10 cellular contexts compared by ENCODE assay signal in the genomic region with DNA sequence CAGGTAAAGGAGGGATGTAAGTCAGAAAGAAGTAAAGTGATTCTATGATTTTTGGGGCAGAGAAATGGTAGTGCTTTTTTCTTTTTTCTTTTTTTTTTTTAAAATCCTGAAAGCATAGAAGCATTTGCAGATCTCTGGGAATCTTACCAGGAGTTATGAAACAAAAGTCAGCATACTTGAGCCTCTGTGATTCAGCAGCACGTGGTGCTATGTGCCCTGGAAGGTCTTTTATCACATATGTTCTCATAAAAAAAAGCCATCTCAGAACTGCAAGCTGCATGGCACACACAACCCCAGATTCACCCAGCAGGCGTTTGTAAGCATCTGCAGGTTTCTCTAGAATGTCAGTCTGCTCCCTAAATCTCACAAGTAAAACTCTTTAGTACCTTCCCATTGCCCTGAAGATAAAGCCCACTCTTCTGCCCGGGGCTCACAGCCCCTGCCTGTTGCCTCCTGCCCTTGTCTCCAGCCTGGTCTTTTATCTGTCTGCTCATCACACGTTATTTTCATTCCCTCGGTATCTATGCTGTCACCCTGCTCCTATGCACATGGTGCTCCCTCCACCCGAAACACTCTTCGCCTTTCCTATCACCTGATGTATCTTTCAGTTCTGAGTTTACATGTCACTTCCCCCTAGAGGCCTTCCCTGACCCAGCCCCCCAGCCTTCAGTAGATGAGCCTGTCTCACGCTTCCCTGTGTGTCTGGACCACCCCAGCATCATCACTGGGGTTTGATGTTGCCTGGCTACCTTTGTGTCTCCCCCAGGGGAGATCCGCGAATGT.
DNase-seq lines count a peak whose midpoint lies in the region; TF ChIP-seq lines count a peak whose summit lies in the region.
"Had no signal": no experiment of that assay in that cellular context is flagged by ENCODE, and none has a peak within 500 bp of the region (broad histone marks: within the 10 kb centered on the region; RNA-seq: fewer than 3 reads in every experiment).

No MANE protein-coding gene starts in this region.

- H3K9ac ChIP-seq in GM23248: peak overlapping the region; percentile 45; the same call in 1 of the 2 replicates
- H3K9ac ChIP-seq in mesenchymal stem cell (ENCODE audit: low read length): peak overlapping the region; percentile 72
- no peak overlapping the region for H3K9ac ChIP-seq in Karpas-422 (ENCODE audit: low read length)

- H3K9me2 ChIP-seq in GM23248 (ENCODE audit: insufficient read depth) (no peaks in the 10 kb centered on the region), Karpas-422 (replicated peaks; ENCODE audit: insufficient read depth, low read length) (no peaks in the 10 kb centered on the region)

- no peak overlapping the region for H2BK120ac ChIP-seq in mesenchymal stem cell (ENCODE audit: low read depth, low read length)

- no peak overlapping the region for H3K4me3 ChIP-seq in GM12865 (ENCODE audit: low read depth, low read length)
- H3K4me3 ChIP-seq in GM23248: no peak overlapping the region
- peak overlapping the region in 1 of 2 experiments; percentile 19 for H3K4me3 ChIP-seq in mesenchymal stem cell (ENCODE audit: insufficient read depth in 1 of 2, low read depth in 1 of 2, low read length in 2 of 2)
- no peak overlapping the region for H3K4me3 ChIP-seq in Karpas-422 (ENCODE audit: low read length)
- H3K4me3 ChIP-seq: cardiac muscle cell had no signal

- no peak overlapping the region for H2BK12ac ChIP-seq in mesenchymal stem cell (ENCODE audit: low read length in 2 of 2)

- H3K27me3 ChIP-seq in GM23248 (replicated peaks; ENCODE audit: insufficient read depth) (no peaks in the 10 kb centered on the region), mesenchymal stem cell (ENCODE audit: control insufficient read depth in 1 of 2, insufficient read depth in 1 of 2, low read length in 2 of 2) (peaks cover 21 to 41% of the 10 kb centered on the region in 2 experiments), Karpas-422 (ENCODE audit: low read length) (no peaks in the 10 kb centered on the region)
- H3K27me3 ChIP-seq: cardiac muscle cell had no signal

- H4K8ac ChIP-seq in mesenchymal stem cell (ENCODE audit: low read length): no peak overlapping the region

- H3K4me2 ChIP-seq in GM23248 (ENCODE audit: unreplicated experiment) (peak overlapping the region; percentile 54), mesenchymal stem cell (ENCODE audit: low read length, poor library complexity, severe bottlenecking) (no peak overlapping the region), Karpas-422 (ENCODE audit: low read depth, low read length, poor library complexity, severe bottlenecking) (no peak overlapping the region)

- H2BK5ac ChIP-seq in mesenchymal stem cell (ENCODE audit: low read depth, low read length, poor library complexity, severe bottlenecking): no peak overlapping the region

- no peak for TF ChIP-seq CTCF in GM12865 (IDR thresholded peaks at IDR 0.05; ENCODE audit: insufficient read depth, low read depth, low read length, missing control alignments)

- H4K20me1 ChIP-seq in GM23248 (ENCODE audit: insufficient read depth) (no peaks in the 10 kb centered on the region), Karpas-422 (ENCODE audit: insufficient read depth, low read depth, low read length) (no peaks in the 10 kb centered on the region)

- H3K79me2 ChIP-seq in GM23248 (ENCODE audit: insufficient read depth): no peaks in the 10 kb centered on the region
- H3K79me2 ChIP-seq in Karpas-422 (ENCODE audit: low read length): no peaks in the 10 kb centered on the region

- peak overlapping the region; percentile 60 for H3K27ac ChIP-seq in GM23248
- no peak overlapping the region for H3K27ac ChIP-seq in mesenchymal stem cell (ENCODE audit: low read length, poor library complexity, severe bottlenecking)
- H3K27ac ChIP-seq in Karpas-422 (ENCODE audit: low read length): no peak overlapping the region
- H3K27ac ChIP-seq: cardiac muscle cell, HL-60 had no signal

- no peaks in the 10 kb centered on the region for H3K36me3 ChIP-seq in GM23248 (ENCODE audit: low read depth)
- H3K36me3 ChIP-seq in mesenchymal stem cell (ENCODE audit: control insufficient read depth in 1 of 2, insufficient read depth in 2 of 2, low read depth in 1 of 2, low read length in 2 of 2): no peaks in the 10 kb centered on the region
- H3K36me3 ChIP-seq in Karpas-422 (ENCODE audit: insufficient read depth, low read length): no peaks in the 10 kb centered on the region

- H2BK15ac ChIP-seq in mesenchymal stem cell (ENCODE audit: low read depth, poor library complexity, severe bottlenecking): no peak overlapping the region

- WGBS in GM23248 (ENCODE audit: low coverage in 1 of 2, low lambda C conversion rate in 2 of 2, missing lambda C conversion rate in 2 of 2), 2 experiments: 45 to 52% methylated on average over 10 of the region's 10 CpGs
- WGBS in mesenchymal stem cell: 63% methylated on average over 10 of the region's 10 CpGs

- H3K79me1 ChIP-seq in mesenchymal stem cell (replicated peaks; ENCODE audit: low read length, poor library complexity, severe bottlenecking): no peaks in the 10 kb centered on the region

- no peak overlapping the region for H3K14ac ChIP-seq in mesenchymal stem cell (ENCODE audit: low read length in 2 of 2)

- H2AK5ac ChIP-seq in mesenchymal stem cell (ENCODE audit: low read length, severe bottlenecking): no peak overlapping the region

- H3K18ac ChIP-seq in mesenchymal stem cell (ENCODE audit: low read depth in 1 of 2, low read length in 2 of 2): no peak overlapping the region

- in situ Hi-C loops in GM23248 (cut with MboI) (no loop called here), G401 (cut with HindIII; ENCODE audit: low sequenced_read_pairs) (no loop called here)

- H3K9me3 ChIP-seq in GM23248 (ENCODE audit: low read depth) (no peaks in the 10 kb centered on the region), mesenchymal stem cell (ENCODE audit: control insufficient read depth, low read length) (no peaks in the 10 kb centered on the region), Karpas-422 (ENCODE audit: low read length) (no peaks in the 10 kb centered on the region)

- H3K4ac ChIP-seq in mesenchymal stem cell (ENCODE audit: low read depth in 1 of 2, low read length in 2 of 2): no peak overlapping the region

- H3K4me1 ChIP-seq in GM23248 (ENCODE audit: insufficient read depth): peaks cover 37% of the 10 kb centered on the region
- H3K4me1 ChIP-seq in mesenchymal stem cell (ENCODE audit: control insufficient read depth, insufficient read depth, low read depth, low read length): peaks cover 2% of the 10 kb centered on the region
- H3K4me1 ChIP-seq in Karpas-422 (ENCODE audit: low read length): peaks cover 11% of the 10 kb centered on the region

- DNase-seq in GM12865 (ENCODE audit: low read depth): peak; percentile 80
- DNase-seq in GM23248: peak; percentile 95
- peak; percentile 8 for DNase-seq in NCI-H69 (lab: John Stamatoyannopoulos, UW)
- DNase-seq in mesenchymal stem cell: peak; percentile 16
- DNase-seq in COR-L47 (lab: John Stamatoyannopoulos, UW): no peak
- no peak for DNase-seq in G401 (ENCODE audit: low spot score)
- DNase-seq in islet precursor cell: no peak
- no peak for DNase-seq in Karpas-422

- H2AFZ ChIP-seq in GM23248 (peak overlapping the region; percentile 43), mesenchymal stem cell (ENCODE audit: low read depth, low read length) (no peak overlapping the region), Karpas-422 (ENCODE audit: low read length) (no peak overlapping the region)

- H4K91ac ChIP-seq in mesenchymal stem cell (ENCODE audit: low read length): no peak overlapping the region

- peaks cover 12% of the 10 kb centered on the region for H3F3A ChIP-seq in GM23248 (ENCODE audit: insufficient read depth)

- no peak overlapping the region for H3K23ac ChIP-seq in mesenchymal stem cell (ENCODE audit: low read length in 2 of 2)

Comparison
In these comparisons a context has a peak if more than half of its experiments do, and no peak if none do; other contexts are left out.
1. DNase-seq: peak in GM12865 (single experiment), GM23248 (single experiment), NCI-H69 (single experiment) and mesenchymal stem cell (single experiment); none in COR-L47 (single experiment), G401 (single experiment), islet precursor cell (single experiment) and Karpas-422 (single experiment).